Comparison of ENCODE assay signal across 29 cellular contexts in the genomic region with DNA sequence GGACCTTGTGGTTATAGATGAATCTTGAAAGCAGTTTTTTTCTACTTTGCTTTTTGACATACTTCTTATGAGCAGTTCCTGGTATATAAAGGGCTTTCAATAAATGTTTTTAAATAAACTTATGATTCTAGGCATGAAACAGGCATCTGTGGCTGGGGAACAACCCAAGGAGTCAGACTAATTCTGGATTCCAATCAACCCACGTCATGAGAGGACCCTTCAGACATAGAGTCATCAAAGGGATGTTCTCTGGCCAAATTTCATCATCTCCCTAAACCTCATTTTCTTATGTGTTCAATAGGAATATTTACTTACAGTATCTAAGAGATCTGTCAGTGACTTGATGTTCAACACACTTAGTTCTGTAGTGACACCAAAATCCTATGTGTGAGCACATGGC.
DNase-seq lines count a peak whose midpoint lies in the region; ATAC-seq and TF ChIP-seq lines count a peak whose summit lies in the region.
"Had no signal": no experiment of that assay in that cellular context is flagged by ENCODE, and none has a peak within 500 bp of the region (broad histone marks: within the 10 kb centered on the region; RNA-seq: fewer than 3 reads in every experiment).

No MANE protein-coding gene starts in this region.

- no peaks in the 10 kb centered on the region for H3K79me1 ChIP-seq in mesenchymal stem cell (replicated peaks; ENCODE audit: low read length, poor library complexity, severe bottlenecking)

- H3K4ac ChIP-seq in mesenchymal stem cell (ENCODE audit: low read depth in 1 of 2, low read length in 2 of 2) = no peak overlapping the region

- H3K9me2 ChIP-seq in hepatocyte (replicated peaks; ENCODE audit: insufficient read depth) = no peaks in the 10 kb centered on the region

- no peak for ATAC-seq in esophagus mucosa
- ATAC-seq: activated CD4-positive, CD25-positive, alpha-beta regulatory T cell treated with anti-CD3 and anti-CD28 coated beads, Interleukin-2, amount 50 U/mL, for 24 hours; activated CD8-positive, alpha-beta T cell treated with anti-CD3 and anti-CD28 coated beads, Interleukin-2, amount 10 ng/mL, durations not matched to agents 7 days and 5 days; left lobe of liver; stimulated activated memory B cell treated with anti-CD40 and anti-IgM and Interleukin-4, amounts not matched to agents 10 μg/mL and 1 μg/mL and 100 μg/mL, for 72 hours had no signal

- no peak overlapping the region for H2BK5ac ChIP-seq in mesenchymal stem cell (ENCODE audit: low read depth, low read length, poor library complexity, severe bottlenecking)

- 100% methylated on average over 1 of the region's 1 CpG for WGBS in mesenchymal stem cell
- WGBS in hepatocyte (ENCODE audit: low lambda C conversion rate, missing lambda C conversion rate) = 80% methylated on average over 1 of the region's 1 CpG

- no peaks in the 10 kb centered on the region for H3K79me2 ChIP-seq in hepatocyte

- H2AK5ac ChIP-seq in mesenchymal stem cell (ENCODE audit: low read length, severe bottlenecking) = no peak overlapping the region

- no peaks in the 10 kb centered on the region for H3K36me3 ChIP-seq in mesenchymal stem cell (ENCODE audit: control insufficient read depth in 1 of 2, insufficient read depth in 2 of 2, low read depth in 1 of 2, low read length in 2 of 2)
- H3K36me3 ChIP-seq in hepatocyte (replicated peaks; ENCODE audit: insufficient read depth, low read depth) = no peaks in the 10 kb centered on the region
- H3K36me3 ChIP-seq: BLaER1, SJCRH30, spleen, suprapubic skin, uterus had no signal

- H4K8ac ChIP-seq in mesenchymal stem cell (ENCODE audit: low read length) = no peak overlapping the region

- H4K91ac ChIP-seq in mesenchymal stem cell (ENCODE audit: low read length) = no peak overlapping the region

- H2AFZ ChIP-seq in mesenchymal stem cell (ENCODE audit: low read depth, low read length) = no peak overlapping the region
- no peak overlapping the region for H2AFZ ChIP-seq in hepatocyte

- H3K4me2 ChIP-seq in mesenchymal stem cell (ENCODE audit: low read length, poor library complexity, severe bottlenecking) (no peak overlapping the region), hepatocyte (no peak overlapping the region)
- H3K4me2 ChIP-seq: BLaER1 had no signal

- H3K4me3 ChIP-seq in epithelial cell of esophagus (ENCODE audit: low read length) (no peak overlapping the region), mesenchymal stem cell (ENCODE audit: insufficient read depth in 1 of 2, low read depth in 1 of 2, low read length in 2 of 2) (no peak overlapping the region), hepatocyte (no peak overlapping the region)
- H3K4me3 ChIP-seq: BLaER1, SJCRH30, spleen, suprapubic skin, uterus had no signal

- no peak overlapping the region for H3K18ac ChIP-seq in mesenchymal stem cell (ENCODE audit: low read depth in 1 of 2, low read length in 2 of 2)

- H2BK12ac ChIP-seq in mesenchymal stem cell (ENCODE audit: low read length in 2 of 2) = no peak overlapping the region

- TF ChIP-seq CTCF in epithelial cell of esophagus (IDR thresholded peaks at IDR 0.05; ENCODE audit: insufficient read depth, low read depth, low read length, missing control alignments) (no peak), hepatocyte (IDR thresholded peaks at IDR 0.05; ENCODE audit: poor library complexity) (no peak)

- H3K9me3 ChIP-seq in mesenchymal stem cell (ENCODE audit: control insufficient read depth, low read length) (no peaks in the 10 kb centered on the region), hepatocyte (ENCODE audit: low read depth) (no peaks in the 10 kb centered on the region)
- H3K9me3 ChIP-seq: BLaER1, SJCRH30, spleen, suprapubic skin, uterus had no signal

- DNase-seq in EH (ENCODE audit: low read depth) = peak; percentile 36
- peak; percentile 17 for DNase-seq in RKO (ENCODE audit: low spot score)
- DNase-seq in epithelial cell of esophagus (ENCODE audit: low read depth) = peak; percentile 69
- DNase-seq in mesenchymal stem cell = peak; percentile 25
- no peak for DNase-seq in hepatocyte (ENCODE audit: low spot score)
- DNase-seq in HPDE6-E6E7 (ENCODE audit: extremely low spot score) = no peak
- no peak for DNase-seq in NCI-H524 (lab: John Stamatoyannopoulos, UW)
- DNase-seq: activated CD8-positive, alpha-beta T cell treated with anti-CD3 and anti-CD28 coated beads, Interleukin-2, amount 10 ng/mL, durations not matched to agents 7 days and 5 days; activated effector memory CD4-positive, alpha-beta T cell treated with Interleukin-2 at 50 U/mL for 16 hours; activated naive CD8-positive, alpha-beta T cell treated with anti-CD3 and anti-CD28 coated beads, Interleukin-2, amount 10 ng/mL, durations not matched to agents 7 days and 5 days; activated T-cell treated with anti-CD3 and anti-CD28 coated beads for 4 hours; cortex of kidney; DMS79; naive B cell; NCI-H1105; NCI-H2081; NCI-H446 treated with DMSO at 0.1 percent for 48 hours; OCI-M1; retina; SJCRH30; spleen; stimulated activated CD4-positive, alpha-beta T cell treated with anti-CD3 and anti-CD28 coated beads, Interleukin-2, amount 100 ng/mL, for 48 hours; uterus had no signal

- no peak overlapping the region for H3K9ac ChIP-seq in mesenchymal stem cell (ENCODE audit: low read length)
- H3K9ac ChIP-seq: BLaER1 had no signal

- no peak overlapping the region for H2BK15ac ChIP-seq in mesenchymal stem cell (ENCODE audit: low read depth, poor library complexity, severe bottlenecking)

- no peak overlapping the region for H3K14ac ChIP-seq in mesenchymal stem cell (ENCODE audit: low read length in 2 of 2)

- H3K23ac ChIP-seq in mesenchymal stem cell (ENCODE audit: low read length in 2 of 2) = no peak overlapping the region

- no peaks in the 10 kb centered on the region for H4K20me1 ChIP-seq in hepatocyte (ENCODE audit: insufficient read depth, poor library complexity, severe bottlenecking)
- H4K20me1 ChIP-seq: BLaER1 had no signal

- no peak overlapping the region for H2BK120ac ChIP-seq in mesenchymal stem cell (ENCODE audit: low read depth, low read length)

- H3K27me3 ChIP-seq in mesenchymal stem cell (ENCODE audit: control insufficient read depth in 1 of 2, insufficient read depth in 1 of 2, low read length in 2 of 2) (peaks cover 0 to 7% of the 10 kb centered on the region in 2 experiments), hepatocyte (peaks cover 3% of the 10 kb centered on the region)
- H3K27me3 ChIP-seq: BLaER1, spleen, suprapubic skin, uterus had no signal

- H3K4me1 ChIP-seq in mesenchymal stem cell (ENCODE audit: control insufficient read depth, insufficient read depth, low read depth, low read length) (no peaks in the 10 kb centered on the region), hepatocyte (ENCODE audit: insufficient read depth) (no peaks in the 10 kb centered on the region)
- H3K4me1 ChIP-seq: BLaER1, spleen, suprapubic skin, uterus had no signal

- H3K27ac ChIP-seq in mesenchymal stem cell (ENCODE audit: low read length, poor library complexity, severe bottlenecking) (no peak overlapping the region), hepatocyte (no peak overlapping the region)
- H3K27ac ChIP-seq: BLaER1, SJCRH30, spleen, suprapubic skin, uterus had no signal

Comparison
In these comparisons a context has a peak if more than half of its experiments do, and no peak if none do; other contexts are left out.
1. DNase-seq: peak in EH (single experiment), RKO (single experiment), epithelial cell of esophagus (single experiment) and mesenchymal stem cell (single experiment); none in hepatocyte (single experiment), HPDE6-E6E7 (single experiment) and NCI-H524 (0 of 2).